ENCODE assay signal across 15 cellular contexts in the genomic region with DNA sequence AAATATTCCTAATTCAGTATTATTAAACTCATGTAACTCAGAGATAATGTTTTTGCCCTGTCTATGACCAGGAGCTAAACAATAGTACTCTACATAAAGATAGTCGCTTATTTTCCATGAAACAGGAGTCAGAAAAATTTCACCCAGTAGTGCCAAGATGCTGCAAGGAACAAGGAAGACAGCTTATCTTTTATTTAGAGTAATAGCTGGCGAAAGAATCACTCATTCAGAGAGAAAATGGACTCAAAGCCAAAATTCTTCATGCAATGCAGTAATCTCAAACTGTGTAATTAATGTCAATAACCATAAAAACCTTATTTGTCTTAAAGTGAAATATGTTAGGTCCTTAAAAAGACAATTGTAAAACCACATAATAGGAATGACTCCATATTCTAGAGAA.
A peak's percentile ranks its signal among the peaks of the same experiment; 100 is the strongest.
DNase-seq lines count a peak whose midpoint lies in the region; ATAC-seq, FAIRE-seq and TF ChIP-seq lines count a peak whose summit lies in the region.
"Had no signal": no experiment of that assay in that cellular context is flagged by ENCODE, and none has a peak within 500 bp of the region (broad histone marks: within the 10 kb centered on the region; RNA-seq: fewer than 3 reads in every experiment).

No MANE protein-coding gene starts in this region.

- no peak overlapping the region for H3K27ac Mint-ChIP-seq in astrocyte (ENCODE audit: unreplicated experiment)
- H3K27ac Mint-ChIP-seq: B cell; CD4-positive, alpha-beta T cell; GM23338 had no signal

- BruUV-seq in PC-3 (replicated peaks; lab: Mats Ljungman, UMichigan), result no TSS peak

- no peaks in the 10 kb centered on the region for H3K36me3 Mint-ChIP-seq in astrocyte (ENCODE audit: low read depth, unreplicated experiment)

- H3K9me3 ChIP-seq in PC-3 (ENCODE audit: low read length) (no peaks in the 10 kb centered on the region), astrocyte (ENCODE audit: insufficient read depth, low read depth, low read length) (no peaks in the 10 kb centered on the region), smooth muscle cell (replicated peaks; ENCODE audit: low read depth) (no peaks in the 10 kb centered on the region), tibial nerve (no peaks in the 10 kb centered on the region)

- ATAC-seq in PC-3 (peak; percentile 58), GM18502 (IDR thresholded peaks at IDR 0.05; ENCODE audit: poor library complexity, unreplicated experiment) (no peak)
- ATAC-seq: GM12878, GM23338 had no signal

- H3K79me2 ChIP-seq in PC-3 (ENCODE audit: low read length) (no peaks in the 10 kb centered on the region), astrocyte (ENCODE audit: insufficient read depth, low read length) (no peaks in the 10 kb centered on the region), smooth muscle cell (ENCODE audit: low read depth) (no peaks in the 10 kb centered on the region)

- H3K27me3 Mint-ChIP-seq in astrocyte (ENCODE audit: low read depth, unreplicated experiment), result no peaks in the 10 kb centered on the region
- H3K27me3 Mint-ChIP-seq: B cell; CD4-positive, alpha-beta T cell had no signal

- no peak for FAIRE-seq in astrocyte (lab: Jason Lieb, UNC)
- FAIRE-seq: A204.1, GM12878 had no signal

- TF ChIP-seq RAD21 in Ishikawa (IDR thresholded peaks at IDR 0.05; ENCODE audit: low read depth), result no peak

- H2AFZ ChIP-seq in PC-3 (ENCODE audit: low read length) (peak overlapping the region; percentile 44; the same call in 1 of the 2 replicates), astrocyte (ENCODE audit: low read depth, low read length) (no peak overlapping the region), smooth muscle cell (ENCODE audit: low read depth) (peak overlapping the region; percentile 19)
- H2AFZ ChIP-seq: GM23338 had no signal

- POLR2A ChIA-PET in PC-3 (lab: Charles Lee; ENCODE audit: unreplicated experiment), result no interaction called here

- H3K9ac ChIP-seq in PC-3 (ENCODE audit: low read length) (no peak overlapping the region), astrocyte (ENCODE audit: low read length) (no peak overlapping the region), smooth muscle cell (ENCODE audit: low read depth) (no peak overlapping the region)

- TF ChIP-seq POLR2A in tibial nerve (IDR thresholded peaks at IDR 0.05), result no peak

- no peak for TF ChIP-seq CTCF in PC-3 (conservative IDR thresholded peaks at IDR 0.05; ENCODE audit: low read depth, low read length)
- no peak for TF ChIP-seq CTCF in astrocyte (IDR thresholded peaks at IDR 0.05; ENCODE audit: insufficient read depth, low read depth, low read length)
- TF ChIP-seq CTCF in smooth muscle cell (IDR thresholded peaks at IDR 0.05; ENCODE audit: borderline replicate concordance, insufficient read depth, poor library complexity, severe bottlenecking), result no peak
- TF ChIP-seq CTCF in tibial nerve (IDR thresholded peaks at IDR 0.05), result no peak

- no peaks in the 10 kb centered on the region for H4K20me1 ChIP-seq in PC-3 (ENCODE audit: low read length)
- H4K20me1 ChIP-seq in astrocyte (ENCODE audit: insufficient read depth, low read length), result no peaks in the 10 kb centered on the region
- no peaks in the 10 kb centered on the region for H4K20me1 ChIP-seq in smooth muscle cell (ENCODE audit: low read depth)

- no peak overlapping the region for H3K27ac ChIP-seq in PC-3 (ENCODE audit: low read length)
- H3K27ac ChIP-seq in astrocyte (ENCODE audit: low read depth, low read length), result no peak overlapping the region
- no peak overlapping the region for H3K27ac ChIP-seq in smooth muscle cell (ENCODE audit: low read depth)
- H3K27ac ChIP-seq in tibial nerve, result no peak overlapping the region

- H3K27me3 ChIP-seq in PC-3 (ENCODE audit: low read length) (no peaks in the 10 kb centered on the region), astrocyte (ENCODE audit: insufficient read depth, low read length) (no peaks in the 10 kb centered on the region), smooth muscle cell (ENCODE audit: low read depth) (no peaks in the 10 kb centered on the region), tibial nerve (no peaks in the 10 kb centered on the region)

- no peaks in the 10 kb centered on the region for H3K4me1 Mint-ChIP-seq in astrocyte (ENCODE audit: low read depth, unreplicated experiment)
- H3K4me1 Mint-ChIP-seq: B cell had no signal

- TF ChIP-seq EP300 in Ishikawa (IDR thresholded peaks at IDR 0.05; ENCODE audit: borderline replicate concordance) (no peak), tibial nerve (IDR thresholded peaks at IDR 0.05) (no peak)

- 48% methylated on average over 2 of the region's 2 CpGs for WGBS in smooth muscle cell (ENCODE audit: low lambda C conversion rate)
- 36 to 40% methylated on average over 2 of the region's 2 CpGs for WGBS in tibial nerve, 2 donors

- H3K36me3 ChIP-seq in PC-3 (ENCODE audit: low read depth, low read length), result no peaks in the 10 kb centered on the region
- no peaks in the 10 kb centered on the region for H3K36me3 ChIP-seq in astrocyte (ENCODE audit: insufficient read depth, low read length)
- H3K36me3 ChIP-seq in smooth muscle cell (ENCODE audit: low read depth), result no peaks in the 10 kb centered on the region
- H3K36me3 ChIP-seq in tibial nerve, result no peaks in the 10 kb centered on the region

- H3K4me2 ChIP-seq in PC-3 (ENCODE audit: low read length), result no peak overlapping the region
- H3K4me2 ChIP-seq in astrocyte (ENCODE audit: low read length), result no peak overlapping the region
- no peak overlapping the region for H3K4me2 ChIP-seq in smooth muscle cell
- H3K4me2 ChIP-seq: GM23338 had no signal

- CTCF ChIA-PET in PC-3 (lab: Charles Lee), result no interaction called here

- H3F3A ChIP-seq in PC-3 (ENCODE audit: low read length, unreplicated experiment) (no peaks in the 10 kb centered on the region), smooth muscle cell (ENCODE audit: low read depth) (no peaks in the 10 kb centered on the region)

- DNase-seq in PC-3, result peak; percentile 46
- peak; percentile 72 for DNase-seq in astrocyte (ENCODE audit: low read depth)
- DNase-seq in smooth muscle cell (lab: John Stamatoyannopoulos, UW; ENCODE audit: unreplicated experiment), result no peak
- DNase-seq in tibial nerve (ENCODE audit: low spot score in 2 of 2), result no peak
- DNase-seq in UCSD-AML1 (lab: John Stamatoyannopoulos, UW; ENCODE audit: unreplicated experiment), result no peak
- DNase-seq: C1 segment of cervical spinal cord; CD4-positive, alpha-beta T cell; DMS79; H7 had no signal

- intact Hi-C loops in PC-3 (cut with micrococcal nuclease), result loop anchor here (5.0 to 10.0 kb wide), 2 partner anchors 32 to 50 kb away; no protein-coding TSS in a partner anchor

- H3K4me3 ChIP-seq in PC-3 (ENCODE audit: low read length) (no peak overlapping the region), astrocyte (ENCODE audit: insufficient read depth, low read depth, low read length) (no peak overlapping the region), smooth muscle cell (no peak overlapping the region), tibial nerve (no peak overlapping the region)
- H3K4me3 ChIP-seq: GM12878, GM23338 had no signal

- H3K4me1 ChIP-seq in PC-3 (ENCODE audit: insufficient read depth, low read length), result peaks cover 18% of the 10 kb centered on the region
- no peaks in the 10 kb centered on the region for H3K4me1 ChIP-seq in astrocyte (ENCODE audit: insufficient read depth, low read length)
- no peaks in the 10 kb centered on the region for H3K4me1 ChIP-seq in smooth muscle cell (ENCODE audit: low read depth)
- H3K4me1 ChIP-seq in tibial nerve, result no peaks in the 10 kb centered on the region

- H3K4me3 Mint-ChIP-seq in astrocyte (ENCODE audit: unreplicated experiment), result no peak overlapping the region
- H3K4me3 Mint-ChIP-seq: B cell; CD4-positive, alpha-beta T cell; GM23338 had no signal

- no peaks in the 10 kb centered on the region for H3K9me2 ChIP-seq in PC-3 (replicated peaks; ENCODE audit: low read length)

- no peaks in the 10 kb centered on the region for H3K9me3 Mint-ChIP-seq in astrocyte (ENCODE audit: unreplicated experiment)
- H3K9me3 Mint-ChIP-seq: CD4-positive, alpha-beta T cell; GM23338 had no signal

TF ChIP-seq in Ishikawa, 13 proteins besides CTCF, POLR2A, EP300 and RAD21:
- TF ChIP-seq, protein P1, sequence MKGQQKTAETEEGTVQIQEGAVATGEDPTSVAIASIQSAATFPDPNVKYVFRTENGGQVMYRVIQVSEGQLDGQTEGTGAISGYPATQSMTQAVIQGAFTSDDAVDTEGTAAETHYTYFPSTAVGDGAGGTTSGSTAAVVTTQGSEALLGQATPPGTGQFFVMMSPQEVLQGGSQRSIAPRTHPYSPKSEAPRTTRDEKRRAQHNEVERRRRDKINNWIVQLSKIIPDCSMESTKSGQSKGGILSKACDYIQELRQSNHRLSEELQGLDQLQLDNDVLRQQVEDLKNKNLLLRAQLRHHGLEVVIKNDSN (IDR thresholded peaks at IDR 0.05), result no peak
- TF ChIP-seq NFIC (IDR thresholded peaks at IDR 0.05), result 0 out of 2 replicates have a peak, but pooled peaks have one; percentile 8

Comparison
In these comparisons a context has a peak if more than half of its experiments do, and no peak if none do; other contexts are left out.
1. DNase-seq: peak in PC-3 (single experiment) and astrocyte (single experiment); none in smooth muscle cell (single experiment), tibial nerve (0 of 2) and UCSD-AML1 (single experiment).